1 cellular context compared by ENCODE assay signal in genomic region chr6:43436577-43437282, GRCh38.
TF ChIP-seq lines count a peak whose summit lies in the region.

No MANE protein-coding gene starts in this region.

TF ChIP-seq in HepG2, 621 proteins besides CTCF, POLR2A, EP300 and RAD21 (continued from another document and continues in another):
- no peak for TF ChIP-seq ZFP90 (CRISPR knock-in tag; IDR thresholded peaks at IDR 0.05; ENCODE audit: borderline replicate concordance)
- no peak for TF ChIP-seq TRIM22 (IDR thresholded peaks at IDR 0.05)
- no peak for TF ChIP-seq ZBTB21 (CRISPR knock-in tag; IDR thresholded peaks at IDR 0.05)
- peak; percentile 79 for TF ChIP-seq SKI (IDR thresholded peaks at IDR 0.05; ENCODE audit: partially characterized antibody)
- TF ChIP-seq ZNF770 (CRISPR knock-in tag; IDR thresholded peaks at IDR 0.05), result 0 out of 2 replicates have a peak, but pooled peaks have one; percentile 16
- peak; percentile 60; the same call in 1 of the 2 replicates for TF ChIP-seq AHDC1 (CRISPR knock-in tag; IDR thresholded peaks at IDR 0.05; ENCODE audit: borderline replicate concordance)
- TF ChIP-seq NCOA5 (CRISPR knock-in tag; IDR thresholded peaks at IDR 0.05), result no peak
- no peak for TF ChIP-seq ZNF562 (CRISPR knock-in tag; IDR thresholded peaks at IDR 0.05; ENCODE audit: borderline replicate concordance)
- no peak for TF ChIP-seq RORA (CRISPR knock-in tag; IDR thresholded peaks at IDR 0.05)
- no peak for TF ChIP-seq ZNF530 (CRISPR knock-in tag; IDR thresholded peaks at IDR 0.05; ENCODE audit: low read depth)
- no peak for TF ChIP-seq MBD4 (IDR thresholded peaks at IDR 0.05; ENCODE audit: borderline replicate concordance, low read length)
- no peak for TF ChIP-seq GZF1 (CRISPR knock-in tag; IDR thresholded peaks at IDR 0.05)
- no peak for TF ChIP-seq U2AF1 (optimal IDR thresholded peaks at IDR 0.05; ENCODE audit: low read depth, low read length)
- TF ChIP-seq USF2 (IDR thresholded peaks at IDR 0.05; ENCODE audit: low read depth, low read length), result no peak
- no peak for TF ChIP-seq USF2 (CRISPR knock-in tag; IDR thresholded peaks at IDR 0.05; ENCODE audit: borderline replicate concordance)
- TF ChIP-seq ZNF501 (CRISPR knock-in tag; IDR thresholded peaks at IDR 0.05), result no peak
- peak; percentile 80; the same call in 1 of the 2 replicates for TF ChIP-seq ZNF292 (CRISPR knock-in tag; IDR thresholded peaks at IDR 0.05; ENCODE audit: borderline replicate concordance, low read depth)
- TF ChIP-seq PLSCR1 (CRISPR knock-in tag; IDR thresholded peaks at IDR 0.05; ENCODE audit: borderline replicate concordance), result no peak
- no peak for TF ChIP-seq ZNF616 (CRISPR knock-in tag; IDR thresholded peaks at IDR 0.05; ENCODE audit: low read depth)
- TF ChIP-seq ATF1 (CRISPR knock-in tag; IDR thresholded peaks at IDR 0.05), result no peak
- TF ChIP-seq PAXIP1 (CRISPR knock-in tag; conservative IDR thresholded peaks at IDR 0.05), result peak; percentile 94
- TF ChIP-seq DMTF1 (CRISPR knock-in tag; IDR thresholded peaks at IDR 0.05), result no peak
- TF ChIP-seq E2F2 (CRISPR knock-in tag; IDR thresholded peaks at IDR 0.05; ENCODE audit: borderline replicate concordance), result no peak
- TF ChIP-seq JUNB (CRISPR knock-in tag; IDR thresholded peaks at IDR 0.05; ENCODE audit: borderline replicate concordance), result peak; percentile 57; the same call in 1 of the 2 replicates
- 0 out of 2 replicates have a peak, but pooled peaks have one; percentile 18 for TF ChIP-seq TFDP1 (CRISPR knock-in tag; IDR thresholded peaks at IDR 0.05; ENCODE audit: borderline replicate concordance)
- no peak for TF ChIP-seq ZBTB44 (CRISPR knock-in tag; IDR thresholded peaks at IDR 0.05)
- no peak for TF ChIP-seq MAFG (CRISPR knock-in tag; IDR thresholded peaks at IDR 0.05)
- peak; percentile 46; the same call in 1 of the 2 replicates for TF ChIP-seq HIC2 (CRISPR knock-in tag; IDR thresholded peaks at IDR 0.05; ENCODE audit: low read depth)
- TF ChIP-seq ELF3 (CRISPR knock-in tag; IDR thresholded peaks at IDR 0.05), result no peak
